10 cellular contexts compared by ENCODE assay signal in the genomic region with DNA sequence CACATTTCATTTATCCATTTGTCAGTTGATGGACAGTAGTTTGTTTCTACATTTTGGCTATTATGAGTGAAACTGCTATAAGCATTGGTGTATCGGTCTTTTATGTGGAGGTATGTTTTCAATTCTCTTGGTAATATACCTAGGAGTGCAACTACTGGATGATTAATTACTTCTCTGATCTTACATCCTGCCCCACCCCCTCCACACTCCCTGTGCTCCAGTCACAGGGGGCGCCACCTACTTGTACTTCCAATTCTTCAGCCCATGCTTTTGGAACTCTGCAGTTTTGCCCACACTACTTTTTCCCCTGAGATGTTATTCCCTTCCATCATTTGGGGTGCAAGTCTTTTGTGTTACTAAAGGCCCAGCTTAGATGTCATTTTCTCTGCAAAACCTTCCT. TPM values are rescaled to one million over a fixed set of nuclear protein-coding genes. Genes with fewer than 3 reads are reported as not detected.
DNase-seq lines count a peak whose midpoint lies in the region; ATAC-seq and TF ChIP-seq lines count a peak whose summit lies in the region.
"Had no signal": no experiment of that assay in that cellular context is flagged by ENCODE, and none has a peak within 500 bp of the region (broad histone marks: within the 10 kb centered on the region; RNA-seq: fewer than 3 reads in every experiment).

No MANE protein-coding gene starts in this region.

- no peaks in the 10 kb centered on the region for H3K9me3 ChIP-seq in SU-DHL-6 (ENCODE audit: insufficient read depth, low read length)

- no peaks in the 10 kb centered on the region for H4K20me1 ChIP-seq in SU-DHL-6 (ENCODE audit: low read depth, low read length)

- H2AFZ ChIP-seq in SU-DHL-6 (ENCODE audit: low read depth, low read length, severe bottlenecking), result no peak overlapping the region

- DNase-seq in CD1c-positive myeloid dendritic cell (ENCODE audit: extremely low spot score), result peak; percentile 18
- peak; percentile 20 for DNase-seq in H4 (ENCODE audit: low spot score)
- peak; percentile 11 for DNase-seq in fibroblast of villous mesenchyme (ENCODE audit: low read depth)
- DNase-seq in posterior cingulate gyrus, result no peak
- DNase-seq: caudate nucleus, NCI-H524 treated with DMSO at 0.1 percent for 48 hours had no signal

- ATAC-seq in GM18873 (IDR thresholded peaks at IDR 0.05; ENCODE audit: low FRiP score, unreplicated experiment), result no peak
- no peak for ATAC-seq in HG02938 (IDR thresholded peaks at IDR 0.05; ENCODE audit: unreplicated experiment)
- no peak for ATAC-seq in GM21367 (IDR thresholded peaks at IDR 0.05; ENCODE audit: unreplicated experiment)

- H3F3A ChIP-seq in SU-DHL-6 (ENCODE audit: insufficient read depth), result peaks cover 21% of the 10 kb centered on the region

- peak overlapping the region; percentile 52 for H3K4me2 ChIP-seq in SU-DHL-6 (ENCODE audit: low read depth, low read length, poor library complexity, severe bottlenecking)

- no peaks in the 10 kb centered on the region for H3K36me3 ChIP-seq in SU-DHL-6 (ENCODE audit: low read length)

- no peak overlapping the region for H3K9ac ChIP-seq in SU-DHL-6 (ENCODE audit: low read length)

- H3K27me3 ChIP-seq in SU-DHL-6 (ENCODE audit: low read length), result no peaks in the 10 kb centered on the region

- H3K4me3 ChIP-seq in SU-DHL-6 (ENCODE audit: insufficient read depth, low read length, poor library complexity, severe bottlenecking), result no peak overlapping the region
- H3K4me3 ChIP-seq in fibroblast of villous mesenchyme (ENCODE audit: low read depth, low read length), result no peak overlapping the region

- intact Hi-C loops in posterior cingulate gyrus (cut with DNase I), result loop anchor here (10.0 kb wide), 2 partner anchors 79 to 961 kb away; no protein-coding TSS in a partner anchor

- no peaks in the 10 kb centered on the region for H3K79me2 ChIP-seq in SU-DHL-6 (ENCODE audit: insufficient read depth, low read length)

- TF ChIP-seq CTCF in SU-DHL-6 (IDR thresholded peaks at IDR 0.05; ENCODE audit: insufficient read depth, low read length, poor library complexity, severe bottlenecking) (peak; percentile 21), fibroblast of villous mesenchyme (IDR thresholded peaks at IDR 0.05; ENCODE audit: insufficient read depth, low read depth, low read length) (peak; percentile 40)

- peak overlapping the region; percentile 83 for H3K27ac ChIP-seq in SU-DHL-6 (ENCODE audit: low read depth, low read length)

- H3K9me2 ChIP-seq in SU-DHL-6 (replicated peaks; ENCODE audit: insufficient read depth, low read length), result no peaks in the 10 kb centered on the region

RNA-seq across cellular contexts. Expression of a gene that starts 42.0 kb away (rescaled TPM):
- total RNA-seq in H4 (2014; rRNA removed; shearing (Covaris generic)), result 196 and 227 TPM in 2 replicates
- 94.7 and 119 TPM in 2 replicates for total RNA-seq in fibroblast of villous mesenchyme

RNA-seq across cellular contexts. Expression of a gene that starts 42.3 kb away (rescaled TPM):
- total RNA-seq in H4 (2014; rRNA removed; shearing (Covaris generic)), result 39.9 and 56.6 TPM in 2 replicates
- 55.4 and 64.8 TPM in 2 replicates for total RNA-seq in fibroblast of villous mesenchyme

Comparison
In these comparisons a context has a peak if more than half of its experiments do, and no peak if none do; other contexts are left out.
1. DNase-seq: peak in CD1c-positive myeloid dendritic cell (single experiment), H4 (single experiment) and fibroblast of villous mesenchyme (single experiment); none in posterior cingulate gyrus (0 of 10).